In the genomic region with DNA sequence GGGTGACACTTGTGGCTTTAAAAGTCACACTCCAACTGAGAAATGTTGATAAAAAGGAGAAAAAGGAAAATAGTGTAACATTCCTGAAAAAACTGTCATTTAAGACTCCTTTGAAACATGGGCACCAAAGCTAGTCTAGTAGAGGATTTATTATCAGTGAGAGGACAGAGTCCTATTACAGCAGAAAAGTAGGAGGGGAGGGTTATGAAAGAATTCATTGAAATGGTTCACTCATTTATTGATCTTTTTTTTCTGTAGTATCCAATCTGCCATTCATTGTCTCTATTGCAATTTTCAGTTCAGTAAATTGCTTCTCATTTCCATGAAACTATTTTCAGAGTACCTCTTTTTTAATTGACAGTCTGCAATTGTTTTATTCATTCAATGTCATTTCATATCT, we compare ENCODE assay signal across 26 cellular contexts.
"Had no signal": no experiment of that assay in that cellular context is flagged by ENCODE, and none has a peak within 500 bp of the region (broad histone marks: within the 10 kb centered on the region; RNA-seq: fewer than 3 reads in every experiment).

No MANE protein-coding gene starts in this region.

- ATAC-seq: activated CD8-positive, alpha-beta memory T cell treated with anti-CD3 and anti-CD28 coated beads, Interleukin-2, amount 10 ng/mL, durations not matched to agents 7 days and 5 days; left cardiac atrium had no signal

- H3K4me3 Mint-ChIP-seq: activated CD4-positive, alpha-beta memory T cell treated with anti-CD3 and anti-CD28 coated beads, Interleukin-2, amount 10 ng/mL, durations not matched to agents 7 days and 5 days; activated CD8-positive, alpha-beta memory T cell treated with anti-CD3 and anti-CD28 coated beads, Interleukin-2, amount 10 ng/mL, durations not matched to agents 7 days and 5 days; activated naive CD4-positive, alpha-beta T cell treated with anti-CD3 and anti-CD28 coated beads for 36 hours; activated T-cell treated with anti-CD3 and anti-CD28 coated beads, Interleukin-2, amount 50 U/mL, for 24 hours; endodermal cell; mesothelial cell of epicardium; T-helper 2 cell treated with Interferon-gamma antibody and Interleukin-4, amounts not matched to agents 5 μg/mL and 100 μg/mL, for 36 hours had no signal

- FAIRE-seq: colon, islet of Langerhans had no signal

- H3K9me3 ChIP-seq: thyroid gland had no signal

- H3K36me3 ChIP-seq: brain microvascular endothelial cell, thyroid gland had no signal

- H3K4me3 ChIP-seq: lung, thyroid gland had no signal

- H3K27ac ChIP-seq: brain microvascular endothelial cell, epithelial cell of prostate, thyroid gland had no signal

- H3K27ac Mint-ChIP-seq: activated CD4-positive, alpha-beta memory T cell treated with anti-CD3 and anti-CD28 coated beads, Interleukin-2, amount 10 ng/mL, durations not matched to agents 7 days and 5 days; activated CD8-positive, alpha-beta memory T cell treated with anti-CD3 and anti-CD28 coated beads, Interleukin-2, amount 10 ng/mL, durations not matched to agents 7 days and 5 days; activated naive CD4-positive, alpha-beta T cell treated with anti-CD3 and anti-CD28 coated beads for 36 hours; activated T-cell treated with anti-CD3 and anti-CD28 coated beads, Interleukin-2, amount 50 U/mL, for 24 hours; endodermal cell; mesothelial cell of epicardium; T-helper 2 cell treated with Interferon-gamma antibody and Interleukin-4, amounts not matched to agents 5 μg/mL and 100 μg/mL, for 36 hours had no signal

- H3K9me3 Mint-ChIP-seq: activated CD4-positive, alpha-beta memory T cell treated with anti-CD3 and anti-CD28 coated beads, Interleukin-2, amount 10 ng/mL, durations not matched to agents 7 days and 5 days; activated T-cell treated with anti-CD3 and anti-CD28 coated beads, Interleukin-2, amount 50 U/mL, for 24 hours; endodermal cell; T-helper 2 cell treated with Interferon-gamma antibody and Interleukin-4, amounts not matched to agents 5 μg/mL and 100 μg/mL, for 36 hours had no signal

- H3K27me3 Mint-ChIP-seq: activated CD4-positive, alpha-beta memory T cell treated with anti-CD3 and anti-CD28 coated beads, Interleukin-2, amount 10 ng/mL, durations not matched to agents 7 days and 5 days; activated CD8-positive, alpha-beta memory T cell treated with anti-CD3 and anti-CD28 coated beads, Interleukin-2, amount 10 ng/mL, durations not matched to agents 7 days and 5 days; activated T-cell treated with anti-CD3 and anti-CD28 coated beads, Interleukin-2, amount 50 U/mL, for 24 hours had no signal

- H3K27me3 ChIP-seq: brain microvascular endothelial cell, thyroid gland had no signal

- DNase-seq: activated CD4-positive, alpha-beta memory T cell treated with anti-CD3 and anti-CD28 coated beads, Interleukin-2, amount 10 ng/mL, durations not matched to agents 7 days and 5 days; activated CD4-positive, alpha-beta T cell treated with anti-CD3 and anti-CD28 coated beads for 48 hours; activated CD4-positive, CD25-positive, alpha-beta regulatory T cell; activated CD8-positive, alpha-beta memory T cell treated with anti-CD3 and anti-CD28 coated beads, Interleukin-2, amount 10 ng/mL, durations not matched to agents 7 days and 5 days; activated naive CD4-positive, alpha-beta T cell treated with anti-CD3 and anti-CD28 coated beads for 36 hours; activated T-cell treated with anti-CD3 and anti-CD28 coated beads, Interleukin-2, amount 50 U/mL, for 24 hours; brain microvascular endothelial cell; central memory CD4-positive, alpha-beta T cell; endodermal cell; foreskin fibroblast; glutamatergic neuron; hippocampal formation; left cardiac atrium; occipital lobe; retina; stimulated activated CD4-positive, alpha-beta T cell treated with anti-CD3 and anti-CD28 coated beads, Interleukin-12 subunit alpha, Interleukin-12 subunit beta, amount 100 ng/mL, for 4 hours; stimulated activated CD4-positive, alpha-beta T cell treated with anti-CD3 and anti-CD28 coated beads, Interleukin-1b, Interleukin-23, amount 100 ng/mL, for 48 hours; stimulated activated CD8-positive, alpha-beta memory T cell treated with anti-CD3 and anti-CD28 coated beads, Interleukin-4, amount 100 ng/mL, for 48 hours; stimulated activated naive CD4-positive, alpha-beta T cell; thyroid gland had no signal
